8 cellular contexts compared by ENCODE assay signal in genomic region chr1:200488375-200489165, GRCh38.
DNase-seq lines count a peak whose midpoint lies in the region; ATAC-seq and TF ChIP-seq lines count a peak whose summit lies in the region.

No MANE protein-coding gene starts in this region.

- H3K36me3 Mint-ChIP-seq in activated T-cell treated with anti-CD3 and anti-CD28 coated beads, Interleukin-2, amount 50 U/mL, for 72 hours (ENCODE audit: insufficient read depth in 2 of 2), result no peaks in the 10 kb centered on the region
- H3K36me3 Mint-ChIP-seq in neural progenitor cell, result no peaks in the 10 kb centered on the region

- H3K36me3 ChIP-seq in neural progenitor cell, result no peaks in the 10 kb centered on the region

- no peaks in the 10 kb centered on the region for H3K9me3 ChIP-seq in neural progenitor cell (ENCODE audit: low read depth)

- ATAC-seq in GM18502 (IDR thresholded peaks at IDR 0.05; ENCODE audit: poor library complexity, unreplicated experiment), result peak; percentile 71
- ATAC-seq in activated T-cell treated with anti-CD3 and anti-CD28 coated beads, Interleukin-2, amount 50 U/mL, for 72 hours (replicated peaks in 1 of 2), result peak; percentile 75 to 80
- no peak for ATAC-seq in GM18873 (IDR thresholded peaks at IDR 0.05; ENCODE audit: low FRiP score, unreplicated experiment)

- H3K4me1 ChIP-seq in neural progenitor cell, result no peaks in the 10 kb centered on the region

- H3K4me3 ChIP-seq in fibroblast of villous mesenchyme (ENCODE audit: low read depth, low read length) (no peak overlapping the region), neural progenitor cell (no peak overlapping the region)

- H3K79me2 ChIP-seq in neural progenitor cell (ENCODE audit: low read depth), result no peaks in the 10 kb centered on the region

- H3K9ac ChIP-seq in neural progenitor cell, result no peak overlapping the region

- H4K20me1 ChIP-seq in neural progenitor cell (ENCODE audit: low read depth), result no peaks in the 10 kb centered on the region

- H3F3A ChIP-seq in neural progenitor cell (ENCODE audit: low read depth), result no peaks in the 10 kb centered on the region

- peak overlapping the region; percentile 29 for H3K4me2 ChIP-seq in neural progenitor cell

- peak; percentile 55 to 74 for DNase-seq in AML-193 (lab: John Stamatoyannopoulos, UW)
- DNase-seq in HK-2 (ENCODE audit: unreplicated experiment), result peak; percentile 54
- DNase-seq in NCI-H774 (lab: John Stamatoyannopoulos, UW), result peak; percentile 74
- peak; percentile 47 to 63 for DNase-seq in activated T-cell treated with anti-CD3 and anti-CD28 coated beads, Interleukin-2, amount 50 U/mL, for 72 hours
- peak; percentile 85 for DNase-seq in fibroblast of villous mesenchyme (ENCODE audit: low read depth)
- peak; percentile 81 for DNase-seq in neural progenitor cell (ENCODE audit: low spot score)

- H3K4me1 Mint-ChIP-seq in activated T-cell treated with anti-CD3 and anti-CD28 coated beads, Interleukin-2, amount 50 U/mL, for 72 hours (ENCODE audit: low read depth), result peaks cover 25% of the 10 kb centered on the region
- H3K4me1 Mint-ChIP-seq in neural progenitor cell, result peaks cover 4% of the 10 kb centered on the region

- no peak overlapping the region for H3K27ac ChIP-seq in neural progenitor cell

- peaks cover 28% of the 10 kb centered on the region for H3K27me3 Mint-ChIP-seq in activated T-cell treated with anti-CD3 and anti-CD28 coated beads, Interleukin-2, amount 50 U/mL, for 72 hours (ENCODE audit: low read depth)
- H3K27me3 Mint-ChIP-seq in neural progenitor cell (ENCODE audit: insufficient read depth, low read depth), result peaks cover 3% of the 10 kb centered on the region

- H2AFZ ChIP-seq in neural progenitor cell (replicated peaks), result peak overlapping the region; percentile 92

- H3K27me3 ChIP-seq in neural progenitor cell, result no peaks in the 10 kb centered on the region

- TF ChIP-seq CTCF in fibroblast of villous mesenchyme (IDR thresholded peaks at IDR 0.05; ENCODE audit: insufficient read depth, low read depth, low read length) (peak; percentile 82), neural progenitor cell (IDR thresholded peaks at IDR 0.05) (peak; percentile 89)

- H3K4me3 Mint-ChIP-seq in activated T-cell treated with anti-CD3 and anti-CD28 coated beads, Interleukin-2, amount 50 U/mL, for 72 hours, result no peak overlapping the region
- H3K4me3 Mint-ChIP-seq in neural progenitor cell, result no peak overlapping the region

- H3K27ac Mint-ChIP-seq in activated T-cell treated with anti-CD3 and anti-CD28 coated beads, Interleukin-2, amount 50 U/mL, for 72 hours, result no peak overlapping the region
- no peak overlapping the region for H3K27ac Mint-ChIP-seq in neural progenitor cell

- H3K9me3 Mint-ChIP-seq in activated T-cell treated with anti-CD3 and anti-CD28 coated beads, Interleukin-2, amount 50 U/mL, for 72 hours, result no peaks in the 10 kb centered on the region
- no peaks in the 10 kb centered on the region for H3K9me3 Mint-ChIP-seq in neural progenitor cell
